In the genomic region with DNA sequence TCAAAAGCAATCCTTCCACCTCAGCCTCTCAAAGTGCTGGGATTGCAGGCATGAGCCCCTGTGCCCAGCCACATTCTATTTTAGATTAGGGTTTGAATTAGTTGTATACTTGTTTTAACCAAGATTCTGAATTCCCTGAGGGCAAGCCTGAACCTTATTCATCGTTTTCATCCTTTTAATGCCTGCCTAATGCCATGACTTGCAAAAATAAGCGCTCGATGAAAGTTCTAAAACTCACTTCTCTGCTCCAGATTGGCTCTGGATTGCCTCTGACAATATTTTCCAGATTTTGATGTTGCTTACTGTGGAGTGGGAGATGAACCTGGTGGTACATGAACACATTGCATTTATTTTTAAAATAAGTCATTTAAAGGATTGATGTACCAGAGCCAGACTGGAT, we compare ENCODE assay signal across 23 cellular contexts.
"Had no signal": no experiment of that assay in that cellular context is flagged by ENCODE, and none has a peak within 500 bp of the region (broad histone marks: within the 10 kb centered on the region; RNA-seq: fewer than 3 reads in every experiment).

No MANE protein-coding gene starts in this region.

- H3K4me3 Mint-ChIP-seq: mesothelial cell of epicardium had no signal

- H3K9me3 Mint-ChIP-seq: mesothelial cell of epicardium, naive B cell had no signal

- H3K4me1 Mint-ChIP-seq: mesothelial cell of epicardium had no signal

- H3K27me3 Mint-ChIP-seq: naive B cell had no signal

- H3K9me3 ChIP-seq: esophagus muscularis mucosa, gastroesophageal sphincter, heart right ventricle, left lung, lower lobe of right lung, mucosa of descending colon had no signal

- H3K36me3 Mint-ChIP-seq: mesothelial cell of epicardium had no signal

- H3K4me3 ChIP-seq: coronary artery, dorsolateral prefrontal cortex, esophagus muscularis mucosa, gastroesophageal sphincter, heart right ventricle, left lung, lower lobe of right lung, mucosa of descending colon had no signal

- DNase-seq: dermis blood vessel endothelial cell; dorsolateral prefrontal cortex; effector CD4-positive, alpha-beta T cell; effector memory CD4-positive, alpha-beta T cell; foreskin keratinocyte; head of caudate nucleus; heart right ventricle; hippocampal formation; left cardiac atrium; left lung; left ventricle myocardium superior; lower lobe of right lung; mesenchymal stem cell; mucosa of descending colon; naive B cell had no signal

- H3K27ac ChIP-seq: coronary artery, esophagus muscularis mucosa, foreskin keratinocyte, gastroesophageal sphincter, heart right ventricle, left lung, lower lobe of right lung had no signal

- FAIRE-seq: colon, endothelial cell of umbilical vein, islet of Langerhans, keratinocyte had no signal

- H3K4me1 ChIP-seq: foreskin keratinocyte, heart right ventricle, left lung, lower lobe of right lung had no signal

- H3K27ac Mint-ChIP-seq: mesothelial cell of epicardium had no signal

- ATAC-seq: foreskin keratinocyte, gastroesophageal sphincter, heart right ventricle, left cardiac atrium, left lung, left ventricle myocardium superior, lower lobe of right lung, mucosa of descending colon had no signal
